ENCODE assay signal across 1 cellular context in genomic region chrX:13059676-13060499, GRCh38.
TF ChIP-seq lines count a peak whose summit lies in the region.

No MANE protein-coding gene starts in this region.

TF ChIP-seq in HepG2, 621 proteins besides CTCF, POLR2A, EP300 and RAD21 (continued from another document):
- TF ChIP-seq, protein P1, sequence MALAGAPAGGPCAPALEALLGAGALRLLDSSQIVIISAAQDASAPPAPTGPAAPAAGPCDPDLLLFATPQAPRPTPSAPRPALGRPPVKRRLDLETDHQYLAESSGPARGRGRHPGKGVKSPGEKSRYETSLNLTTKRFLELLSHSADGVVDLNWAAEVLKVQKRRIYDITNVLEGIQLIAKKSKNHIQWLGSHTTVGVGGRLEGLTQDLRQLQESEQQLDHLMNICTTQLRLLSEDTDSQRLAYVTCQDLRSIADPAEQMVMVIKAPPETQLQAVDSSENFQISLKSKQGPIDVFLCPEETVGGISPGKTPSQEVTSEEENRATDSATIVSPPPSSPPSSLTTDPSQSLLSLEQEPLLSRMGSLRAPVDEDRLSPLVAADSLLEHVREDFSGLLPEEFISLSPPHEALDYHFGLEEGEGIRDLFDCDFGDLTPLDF (CRISPR knock-in tag; IDR thresholded peaks at IDR 0.05), result no peak
- TF ChIP-seq HNRNPLL (IDR thresholded peaks at IDR 0.05; ENCODE audit: low read depth, low read length, poor library complexity, severe bottlenecking) (no peak), ZNF570 (CRISPR knock-in tag; IDR thresholded peaks at IDR 0.05; ENCODE audit: borderline replicate concordance) (no peak), JUND (CRISPR knock-in tag; IDR thresholded peaks at IDR 0.05) (no peak), SP2 (CRISPR knock-in tag; IDR thresholded peaks at IDR 0.05) (no peak), MAF1 (CRISPR knock-in tag; IDR thresholded peaks at IDR 0.05; ENCODE audit: borderline replicate concordance) (no peak)
- TF ChIP-seq, protein P2, sequence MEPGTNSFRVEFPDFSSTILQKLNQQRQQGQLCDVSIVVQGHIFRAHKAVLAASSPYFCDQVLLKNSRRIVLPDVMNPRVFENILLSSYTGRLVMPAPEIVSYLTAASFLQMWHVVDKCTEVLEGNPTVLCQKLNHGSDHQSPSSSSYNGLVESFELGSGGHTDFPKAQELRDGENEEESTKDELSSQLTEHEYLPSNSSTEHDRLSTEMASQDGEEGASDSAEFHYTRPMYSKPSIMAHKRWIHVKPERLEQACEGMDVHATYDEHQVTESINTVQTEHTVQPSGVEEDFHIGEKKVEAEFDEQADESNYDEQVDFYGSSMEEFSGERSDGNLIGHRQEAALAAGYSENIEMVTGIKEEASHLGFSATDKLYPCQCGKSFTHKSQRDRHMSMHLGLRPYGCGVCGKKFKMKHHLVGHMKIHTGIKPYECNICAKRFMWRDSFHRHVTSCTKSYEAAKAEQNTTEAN (CRISPR knock-in tag; conservative IDR thresholded peaks at IDR 0.05), result no peak
